Comparison of ENCODE assay signal across 9 cellular contexts in genomic region chr16:1002399-1003161, GRCh38. TPM values are rescaled to one million over a fixed set of nuclear protein-coding genes. Genes with fewer than 3 reads are reported as not detected.
DNase-seq lines count a peak whose midpoint lies in the region; ATAC-seq and TF ChIP-seq lines count a peak whose summit lies in the region.
"Had no signal": no experiment of that assay in that cellular context is flagged by ENCODE, and none has a peak within 500 bp of the region (broad histone marks: within the 10 kb centered on the region; RNA-seq: fewer than 3 reads in every experiment).

No MANE protein-coding gene starts in this region.

- WGBS in heart left ventricle, 4 donors, result 75 to 78% (median 77%) methylated on average over 42 to 46 of the region's 46 CpGs

- peaks cover 0 to 42% (median 0%) of the 10 kb centered on the region in 9 donors for H3K27me3 ChIP-seq in heart left ventricle
- peaks cover 90% of the 10 kb centered on the region for H3K27me3 ChIP-seq in left ventricle myocardium inferior (ENCODE audit: low read depth)

- DNase-seq in heart left ventricle, result no peak
- no peak for DNase-seq in left ventricle myocardium inferior
- DNase-seq in activated CD8-positive, alpha-beta memory T cell treated with anti-CD3 and anti-CD28 coated beads, Interleukin-2, amount 10 ng/mL, durations not matched to agents 7 days and 5 days, result peak; percentile 78
- peak; percentile 87 for DNase-seq in stimulated activated CD4-positive, alpha-beta T cell treated with anti-CD3 and anti-CD28 coated beads, Interleukin-1b, Interleukin-23, amount 100 ng/mL, for 48 hours
- DNase-seq in effector CD8-positive, alpha-beta T cell (lab: John Stamatoyannopoulos, UW), result no peak
- no peak for DNase-seq in KG1 (lab: John Stamatoyannopoulos, UW)

- intact Hi-C loops in heart left ventricle (cut with DNase I) (no loop called here), left ventricle myocardium inferior (cut with micrococcal nuclease) (no loop called here)

- H3K27ac ChIP-seq in heart left ventricle (no peak overlapping the region), left ventricle myocardium inferior (replicated peaks) (no peak overlapping the region)
- H3K27ac ChIP-seq: VCaP had no signal

- CTCF ChIA-PET in activated CD8-positive, alpha-beta memory T cell treated with anti-CD3 and anti-CD28 coated beads, Interleukin-2, amount 10 ng/mL, durations not matched to agents 7 days and 5 days (lab: Charles Lee), result interaction anchor here (1.5 kb wide), 1 partner anchor 55 kb away, joined by 5 read pairs; no protein-coding TSS in a partner anchor

- peaks cover 0 to 7% (median under 1%) of the 10 kb centered on the region in 12 donors for H3K4me1 ChIP-seq in heart left ventricle
- peaks cover 8% of the 10 kb centered on the region for H3K4me1 ChIP-seq in left ventricle myocardium inferior

- H3K9me3 Mint-ChIP-seq in activated CD8-positive, alpha-beta memory T cell treated with anti-CD3 and anti-CD28 coated beads, Interleukin-2, amount 10 ng/mL, durations not matched to agents 7 days and 5 days (ENCODE audit: low read depth), result no peaks in the 10 kb centered on the region

- no peak overlapping the region for H3K4me3 Mint-ChIP-seq in activated CD8-positive, alpha-beta memory T cell treated with anti-CD3 and anti-CD28 coated beads, Interleukin-2, amount 10 ng/mL, durations not matched to agents 7 days and 5 days

- peaks cover 37% of the 10 kb centered on the region for H3K27me3 Mint-ChIP-seq in activated CD8-positive, alpha-beta memory T cell treated with anti-CD3 and anti-CD28 coated beads, Interleukin-2, amount 10 ng/mL, durations not matched to agents 7 days and 5 days

- H3K9me3 ChIP-seq in heart left ventricle (no peaks in the 10 kb centered on the region), left ventricle myocardium inferior (replicated peaks) (no peaks in the 10 kb centered on the region)

- H3K36me3 Mint-ChIP-seq in activated CD8-positive, alpha-beta memory T cell treated with anti-CD3 and anti-CD28 coated beads, Interleukin-2, amount 10 ng/mL, durations not matched to agents 7 days and 5 days, result no peaks in the 10 kb centered on the region

- peaks cover 31% of the 10 kb centered on the region for H3K4me1 Mint-ChIP-seq in activated CD8-positive, alpha-beta memory T cell treated with anti-CD3 and anti-CD28 coated beads, Interleukin-2, amount 10 ng/mL, durations not matched to agents 7 days and 5 days

- ATAC-seq in heart left ventricle (peak in 3 of 4 donors; percentile 5 to 44 (median 37)), esophagus mucosa (peak; percentile 57), GM18505 (IDR thresholded peaks at IDR 0.05; ENCODE audit: unreplicated experiment) (no peak)
- peak; percentile 48 for ATAC-seq in activated CD8-positive, alpha-beta memory T cell treated with anti-CD3 and anti-CD28 coated beads, Interleukin-2, amount 10 ng/mL, durations not matched to agents 7 days and 5 days

- no peaks in the 10 kb centered on the region for H3K36me3 ChIP-seq in heart left ventricle
- H3K36me3 ChIP-seq in left ventricle myocardium inferior, result no peaks in the 10 kb centered on the region

- no peak overlapping the region for H3K27ac Mint-ChIP-seq in activated CD8-positive, alpha-beta memory T cell treated with anti-CD3 and anti-CD28 coated beads, Interleukin-2, amount 10 ng/mL, durations not matched to agents 7 days and 5 days

- TF ChIP-seq POLR2A in heart left ventricle (IDR thresholded peaks at IDR 0.05) (no peak), GM18505 (IDR thresholded peaks at IDR 0.05; ENCODE audit: borderline replicate concordance, extremely low read depth, insufficient read depth, insufficient read length) (no peak)

- TF ChIP-seq CTCF in heart left ventricle (IDR thresholded peaks at IDR 0.05) (no peak), left ventricle myocardium inferior (IDR thresholded peaks at IDR 0.05; ENCODE audit: borderline replicate concordance) (no peak)

- H3K4me3 ChIP-seq in heart left ventricle (no peak overlapping the region), left ventricle myocardium inferior (no peak overlapping the region)

RNA-seq across cellular contexts. Expression of gene SOX8, which starts 21.0 kb away (rescaled TPM):
- total RNA-seq in heart left ventricle, result 1 to 10 TPM in 2 of 9 donors, under 1 TPM in 7; 0.44 to 1.3 (median 0.81) TPM
- polyA plus RNA-seq in heart left ventricle, result under 1 TPM; 0.50 to 0.65 TPM
- 0.96 TPM for total RNA-seq in left ventricle myocardium inferior
- under 1 TPM; 0.12 to 0.16 TPM for total RNA-seq in activated CD8-positive, alpha-beta memory T cell treated with anti-CD3 and anti-CD28 coated beads, Interleukin-2, amount 10 ng/mL, durations not matched to agents 7 days and 5 days
- 0.16 TPM for total RNA-seq in esophagus mucosa

RNA-seq across cellular contexts. Expression of gene LMF1, which starts 31.8 kb away (rescaled TPM):
- 10 to 100 TPM in 3 of 9 donors, 1 to 10 TPM in 6; 4.3 to 19.2 (median 7.4) TPM for total RNA-seq in heart left ventricle
- 1 to 10 TPM; 5.3 to 6.1 TPM for polyA plus RNA-seq in heart left ventricle
- total RNA-seq in left ventricle myocardium inferior, result 6.6 TPM
- 10 to 100 TPM; 11.4 to 29.6 TPM for total RNA-seq in activated CD8-positive, alpha-beta memory T cell treated with anti-CD3 and anti-CD28 coated beads, Interleukin-2, amount 10 ng/mL, durations not matched to agents 7 days and 5 days
- 11.4 TPM for total RNA-seq in esophagus mucosa

Comparison
In these comparisons a context has a peak if more than half of its experiments do, and no peak if none do; other contexts are left out.
1. DNase-seq: peak in activated CD8-positive, alpha-beta memory T cell treated with anti-CD3 and anti-CD28 coated beads, Interleukin-2, amount 10 ng/mL, durations not matched to agents 7 days and 5 days (single experiment) and stimulated activated CD4-positive, alpha-beta T cell treated with anti-CD3 and anti-CD28 coated beads, Interleukin-1b, Interleukin-23, amount 100 ng/mL, for 48 hours (single experiment); none in heart left ventricle (0 of 5), left ventricle myocardium inferior (single experiment), effector CD8-positive, alpha-beta T cell (single experiment) and KG1 (single experiment).